Comparison of ENCODE assay signal across 8 cellular contexts in genomic region chr17:80145076-80146075, GRCh38. TPM values are rescaled to one million over a fixed set of nuclear protein-coding genes. Genes with fewer than 3 reads are reported as not detected.
A peak's percentile ranks its signal among the peaks of the same experiment; 100 is the strongest.
DNase-seq lines count a peak whose midpoint lies in the region; TF ChIP-seq lines count a peak whose summit lies in the region.

No MANE protein-coding gene starts in this region.

- H3K36me3 ChIP-seq in CD8-positive, alpha-beta memory T cell (ENCODE audit: insufficient read depth, low read length), result peaks cover 25% of the 10 kb centered on the region

- no peaks in the 10 kb centered on the region for H3K9me3 Mint-ChIP-seq in CD8-positive, alpha-beta memory T cell
- no peaks in the 10 kb centered on the region for H3K9me3 Mint-ChIP-seq in neural crest cell

- no peak for DNase-seq in CD8-positive, alpha-beta memory T cell
- no peak for DNase-seq in NB4 (ENCODE audit: low read depth)
- peak; percentile 11 for DNase-seq in dermis blood vessel endothelial cell
- no peak for DNase-seq in neural crest cell (ENCODE audit: low read depth, low spot score)
- DNase-seq in T-helper 9 cell, result no peak
- no peak for DNase-seq in middle frontal gyrus (ENCODE audit: extremely low spot score, low spot score)
- DNase-seq in GM19238 (ENCODE audit: insufficient read length, low spot score), result no peak
- DNase-seq in occipital lobe (lab: John Stamatoyannopoulos, UW), result no peak

- no peak for TF ChIP-seq CTCF in NB4 (IDR thresholded peaks at IDR 0.05; ENCODE audit: low read depth, low read length)
- no peak for TF ChIP-seq CTCF in neural crest cell (conservative IDR thresholded peaks at IDR 0.05)

- H3K4me1 ChIP-seq in CD8-positive, alpha-beta memory T cell (ENCODE audit: insufficient read depth, low read length), result peaks cover 28% of the 10 kb centered on the region

- H3K4me1 Mint-ChIP-seq in CD8-positive, alpha-beta memory T cell, result peaks cover 35 to 48% (median 37%) of the 10 kb centered on the region in 3 donors
- peaks cover 33% of the 10 kb centered on the region for H3K4me1 Mint-ChIP-seq in neural crest cell

- peak overlapping the region; percentile 57 for H3K4me3 ChIP-seq in CD8-positive, alpha-beta memory T cell (ENCODE audit: low read length)
- peak overlapping the region; percentile 89 for H3K4me3 ChIP-seq in NB4 (ENCODE audit: low read depth, low read length)

- H3K27ac Mint-ChIP-seq in CD8-positive, alpha-beta memory T cell, result peak overlapping the region; percentile 49 to 88 (median 80)
- H3K27ac Mint-ChIP-seq in neural crest cell (ENCODE audit: unreplicated experiment), result no peak overlapping the region

- no peaks in the 10 kb centered on the region for H3K9me3 ChIP-seq in CD8-positive, alpha-beta memory T cell (ENCODE audit: low read length)

- no peaks in the 10 kb centered on the region for H3K27me3 ChIP-seq in CD8-positive, alpha-beta memory T cell (ENCODE audit: insufficient read depth, low read length, poor library complexity, severe bottlenecking)

- POLR2A ChIA-PET in CD8-positive, alpha-beta memory T cell (lab: Charles Lee), result interaction anchor here (0.6 to 1.7 kb wide), 4 partner anchors 44 to 1747 kb away, joined by 3 to 9 read pairs (median 7); partner anchors contain the start of gene GAA

- no peak for TF ChIP-seq POLR2A in NB4 (IDR thresholded peaks at IDR 0.05; ENCODE audit: extremely low read depth, insufficient read length)

- CTCF ChIA-PET in CD8-positive, alpha-beta memory T cell (lab: Charles Lee), result interaction anchor here (1.5 to 1.6 kb wide), 2 partner anchors 44 to 51 kb away, joined by 8 to 12 read pairs; partner anchors contain the start of gene GAA

- H3K27me3 Mint-ChIP-seq in CD8-positive, alpha-beta memory T cell, result peaks cover 0 to 2% of the 10 kb centered on the region in 2 donors
- no peaks in the 10 kb centered on the region for H3K27me3 Mint-ChIP-seq in neural crest cell (ENCODE audit: low read depth)

- H3K4me3 Mint-ChIP-seq in CD8-positive, alpha-beta memory T cell, result peak overlapping the region; percentile 82 to 97 (median 83)
- peak overlapping the region; percentile 91 for H3K4me3 Mint-ChIP-seq in neural crest cell

- H3K27ac ChIP-seq in CD8-positive, alpha-beta memory T cell (ENCODE audit: low read depth, low read length), result peak overlapping the region; percentile 79

- peaks cover 0 to 51% (median 4%) of the 10 kb centered on the region in 3 donors for H3K36me3 Mint-ChIP-seq in CD8-positive, alpha-beta memory T cell
- H3K36me3 Mint-ChIP-seq in neural crest cell (ENCODE audit: low read depth), result peaks cover 10% of the 10 kb centered on the region

RNA-seq across cellular contexts. Expression of gene EIF4A3, which starts 1.6 kb away (rescaled TPM):
- total RNA-seq in CD8-positive, alpha-beta memory T cell, result 100 to 1,000 TPM; 174 to 181 TPM
- polyA plus RNA-seq in CD8-positive, alpha-beta memory T cell, result 77.6 TPM
- total RNA-seq in dermis blood vessel endothelial cell, result 99.6 and 235 TPM in 2 replicates
- total RNA-seq in neural crest cell, result 135 and 141 TPM in 2 replicates
- 64.4 TPM for total RNA-seq in occipital lobe

RNA-seq across cellular contexts. Expression of gene CARD14, which starts 24.5 kb away (rescaled TPM):
- total RNA-seq in CD8-positive, alpha-beta memory T cell, result not detected
- polyA plus RNA-seq in CD8-positive, alpha-beta memory T cell, result not detected
- total RNA-seq in dermis blood vessel endothelial cell, result 0.34 and 1.1 TPM in 2 replicates
- 1.3 and 1.7 TPM in 2 replicates for total RNA-seq in neural crest cell
- 0.31 TPM for total RNA-seq in occipital lobe

RNA-seq across cellular contexts. Expression of gene GAA, which starts 44.0 kb away (rescaled TPM):
- 10 to 100 TPM; 30.5 to 31.0 TPM for total RNA-seq in CD8-positive, alpha-beta memory T cell
- 13.7 TPM for polyA plus RNA-seq in CD8-positive, alpha-beta memory T cell
- total RNA-seq in dermis blood vessel endothelial cell (47.7 and 52.4 TPM in 2 replicates), neural crest cell (36.2 and 38.4 TPM in 2 replicates), occipital lobe (14.3 TPM)
